2 cellular contexts compared by ENCODE assay signal in genomic region chr16:56701534-56701933, GRCh38.
TF ChIP-seq lines count a peak whose summit lies in the region.

No MANE protein-coding gene starts in this region.

TF ChIP-seq in HCT116, 20 proteins besides CTCF, POLR2A, EP300 and RAD21:
- TF ChIP-seq SRF (IDR thresholded peaks at IDR 0.05; ENCODE audit: low read depth) (no peak), EGR1 (IDR thresholded peaks at IDR 0.05; ENCODE audit: low read depth) (no peak), SP1 (IDR thresholded peaks at IDR 0.05; ENCODE audit: low read depth) (no peak), POLR2AphosphoS5 (IDR thresholded peaks at IDR 0.05; ENCODE audit: low read depth, low read length) (no peak), YY1 (IDR thresholded peaks at IDR 0.05; ENCODE audit: extremely low read depth, insufficient replicate concordance, low read depth, low read length) (no peak), ELF1 (IDR thresholded peaks at IDR 0.05; ENCODE audit: borderline replicate concordance, low read depth) (no peak), CEBPB (IDR thresholded peaks at IDR 0.05; ENCODE audit: low read depth) (no peak), FOSL1 (IDR thresholded peaks at IDR 0.05; ENCODE audit: low read depth) (no peak), ZNF274 (IDR thresholded peaks at IDR 0.05; ENCODE audit: low read depth, low read length) (no peak), EZH2phosphoT487 (IDR thresholded peaks at IDR 0.05; ENCODE audit: borderline replicate concordance) (no peak), MAX (IDR thresholded peaks at IDR 0.05) (no peak)

TF ChIP-seq in WTC11, 78 proteins besides CTCF, POLR2A, EP300 and RAD21:
- no peak for TF ChIP-seq ATF6 (CRISPR knock-in tag; IDR thresholded peaks at IDR 0.05)
- no peak for TF ChIP-seq SOX15 (CRISPR knock-in tag; IDR thresholded peaks at IDR 0.05)
- no peak for TF ChIP-seq ZNF219 (CRISPR knock-in tag; IDR thresholded peaks at IDR 0.05; ENCODE audit: borderline replicate concordance)
- no peak for TF ChIP-seq NR2C2 (CRISPR knock-in tag; IDR thresholded peaks at IDR 0.05)
- no peak for TF ChIP-seq FOXP4 (CRISPR knock-in tag; IDR thresholded peaks at IDR 0.05)
- TF ChIP-seq MYBL2 (CRISPR knock-in tag; IDR thresholded peaks at IDR 0.05): no peak
- no peak for TF ChIP-seq PRDM15 (CRISPR knock-in tag; IDR thresholded peaks at IDR 0.05)
- TF ChIP-seq FOXP1 (CRISPR knock-in tag; IDR thresholded peaks at IDR 0.05; ENCODE audit: borderline replicate concordance): no peak
- no peak for TF ChIP-seq ZNF532 (CRISPR knock-in tag; IDR thresholded peaks at IDR 0.05; ENCODE audit: borderline replicate concordance)
- no peak for TF ChIP-seq NFYB (CRISPR knock-in tag; conservative IDR thresholded peaks at IDR 0.05; ENCODE audit: low read depth)
- no peak for TF ChIP-seq ZNF138 (CRISPR knock-in tag; conservative IDR thresholded peaks at IDR 0.05)
- TF ChIP-seq ZBTB21 (CRISPR knock-in tag; IDR thresholded peaks at IDR 0.05; ENCODE audit: borderline replicate concordance): no peak
- TF ChIP-seq OVOL2 (CRISPR knock-in tag; IDR thresholded peaks at IDR 0.05; ENCODE audit: borderline replicate concordance): no peak
